Comparison of ENCODE assay signal across 9 cellular contexts in genomic region chr2:23988371-23988770, GRCh38. TPM values are rescaled to one million over a fixed set of nuclear protein-coding genes. Genes with fewer than 3 reads are reported as not detected.
DNase-seq lines count a peak whose midpoint lies in the region; ATAC-seq, FAIRE-seq and TF ChIP-seq lines count a peak whose summit lies in the region.
"Had no signal": no experiment of that assay in that cellular context is flagged by ENCODE, and none has a peak within 500 bp of the region (broad histone marks: within the 10 kb centered on the region; RNA-seq: fewer than 3 reads in every experiment).

No MANE protein-coding gene starts in this region.

- CTCF ChIA-PET in K562 (lab: Yijun Ruan, JAX; ENCODE audit: low intra/inter-chr PET ratio): interaction anchor here (0.6 to 0.7 kb wide), 2 partner anchors 96 to 176 kb away, joined by 3 read pairs; no protein-coding TSS in a partner anchor

- peak; percentile 61 to 71 for TF ChIP-seq RAD21 in K562 (CRISPR knock-in tag; conservative IDR thresholded peaks at IDR 0.05 in 1 of 2, IDR thresholded peaks at IDR 0.05 in 1 of 2)

- 52% methylated on average over 2 of the region's 2 CpGs for WGBS in K562 (ENCODE audit: insufficient coverage, low coverage, missing lambda C conversion rate)
- WGBS in small intestine, 3 donors: 52 to 59% (median 57%) methylated on average over 2 of the region's 2 CpGs

- H3K27me3 ChIP-seq in K562 (ENCODE audit: control insufficient read depth in 2 of 2, insufficient read depth in 2 of 2, low read length in 2 of 2) (no peaks in the 10 kb centered on the region), small intestine (ENCODE audit: control insufficient read depth in 2 of 2, insufficient read depth in 2 of 2, low read length in 2 of 2) (no peaks in the 10 kb centered on the region)

- TF ChIP-seq EP300 in K562 (IDR thresholded peaks at IDR 0.05; ENCODE audit: low read length): no peak

- H3K9me3 Mint-ChIP-seq in activated naive CD8-positive, alpha-beta T cell treated with anti-CD3 and anti-CD28 coated beads, Interleukin-2, amount 10 ng/mL, durations not matched to agents 7 days and 5 days: no peaks in the 10 kb centered on the region
- no peaks in the 10 kb centered on the region for H3K9me3 Mint-ChIP-seq in activated naive CD8-positive, alpha-beta T cell treated with anti-CD3 and anti-CD28 coated beads for 36 hours
- H3K9me3 Mint-ChIP-seq in activated T-cell treated with anti-CD3 and anti-CD28 coated beads, Interleukin-2, amount 50 U/mL, for 4 hours: no peaks in the 10 kb centered on the region
- H3K9me3 Mint-ChIP-seq: activated T-helper 1 cell treated with anti-CD3 and anti-CD28 coated beads, Interleukin-12 subunit alpha, Interleukin-12 subunit beta, Interleukin-2, Interleukin-4 antibody, amounts not matched to agents 30 ng/mL and 10 ng/mL and 1 ng/mL, durations not matched to agents 14 hours and 24 hours and 36 hours had no signal

- no peak overlapping the region for H3K4me2 ChIP-seq in K562 (ENCODE audit: insufficient read depth, low read length)

- peaks cover 1% of the 10 kb centered on the region for H3K36me3 Mint-ChIP-seq in activated naive CD8-positive, alpha-beta T cell treated with anti-CD3 and anti-CD28 coated beads, Interleukin-2, amount 10 ng/mL, durations not matched to agents 7 days and 5 days
- H3K36me3 Mint-ChIP-seq in activated naive CD8-positive, alpha-beta T cell treated with anti-CD3 and anti-CD28 coated beads for 36 hours: no peaks in the 10 kb centered on the region
- H3K36me3 Mint-ChIP-seq in activated T-cell treated with anti-CD3 and anti-CD28 coated beads, Interleukin-2, amount 50 U/mL, for 4 hours (ENCODE audit: insufficient read depth): peaks cover 5% of the 10 kb centered on the region

- DNase-seq in activated naive CD8-positive, alpha-beta T cell treated with anti-CD3 and anti-CD28 coated beads, Interleukin-2, amount 10 ng/mL, durations not matched to agents 7 days and 5 days: no peak
- DNase-seq in activated naive CD8-positive, alpha-beta T cell treated with anti-CD3 and anti-CD28 coated beads for 36 hours: no peak
- peak; percentile 48 for DNase-seq in NAMALWA (ENCODE audit: low spot score)
- DNase-seq in K562 (ENCODE audit: extremely low read depth in 1 of 4, low spot score in 3 of 4): peak in 1 of 4 experiments; percentile 37
- DNase-seq in small intestine: peak; percentile 31
- DNase-seq in amniotic stem cell (lab: John Stamatoyannopoulos, UW): no peak
- no peak for DNase-seq in activated T-cell treated with anti-CD3 and anti-CD28 coated beads, Interleukin-2, amount 50 U/mL, for 4 hours

- no peaks in the 10 kb centered on the region for H3K9me3 ChIP-seq in K562 (replicated peaks; ENCODE audit: control insufficient read depth, insufficient read depth, low read depth, low read length)
- H3K9me3 ChIP-seq in small intestine (ENCODE audit: control insufficient read depth, low read depth): no peaks in the 10 kb centered on the region

- ATAC-seq in activated naive CD8-positive, alpha-beta T cell treated with anti-CD3 and anti-CD28 coated beads, Interleukin-2, amount 10 ng/mL, durations not matched to agents 7 days and 5 days (ENCODE audit: low read depth): peak; percentile 75
- peak; percentile 88 for ATAC-seq in K562
- ATAC-seq in activated T-cell treated with anti-CD3 and anti-CD28 coated beads, Interleukin-2, amount 50 U/mL, for 4 hours: no peak
- no peak for ATAC-seq in GM18858 (IDR thresholded peaks at IDR 0.05; ENCODE audit: unreplicated experiment)

- no peak for TF ChIP-seq POLR2A in K562 (conservative IDR thresholded peaks at IDR 0.05)

- H3K4me1 ChIP-seq in K562 (replicated peaks in 1 of 2; ENCODE audit: control insufficient read depth in 2 of 2, insufficient read depth in 2 of 2, low read length in 2 of 2) (no peaks in the 10 kb centered on the region), small intestine (ENCODE audit: control insufficient read depth in 2 of 2, insufficient read depth in 1 of 2, low read depth in 1 of 2, low read length in 1 of 2) (no peaks in the 10 kb centered on the region)

- intact Hi-C loops in K562 (cut with micrococcal nuclease): no loop called here

- H3K4me1 Mint-ChIP-seq in activated naive CD8-positive, alpha-beta T cell treated with anti-CD3 and anti-CD28 coated beads, Interleukin-2, amount 10 ng/mL, durations not matched to agents 7 days and 5 days: no peaks in the 10 kb centered on the region
- no peaks in the 10 kb centered on the region for H3K4me1 Mint-ChIP-seq in activated naive CD8-positive, alpha-beta T cell treated with anti-CD3 and anti-CD28 coated beads for 36 hours
- H3K4me1 Mint-ChIP-seq in activated T-cell treated with anti-CD3 and anti-CD28 coated beads, Interleukin-2, amount 50 U/mL, for 4 hours (ENCODE audit: low read depth): no peaks in the 10 kb centered on the region

- no peak overlapping the region for H3K27ac Mint-ChIP-seq in activated naive CD8-positive, alpha-beta T cell treated with anti-CD3 and anti-CD28 coated beads, Interleukin-2, amount 10 ng/mL, durations not matched to agents 7 days and 5 days
- no peak overlapping the region for H3K27ac Mint-ChIP-seq in activated naive CD8-positive, alpha-beta T cell treated with anti-CD3 and anti-CD28 coated beads for 36 hours
- H3K27ac Mint-ChIP-seq: activated T-helper 1 cell treated with anti-CD3 and anti-CD28 coated beads, Interleukin-12 subunit alpha, Interleukin-12 subunit beta, Interleukin-2, Interleukin-4 antibody, amounts not matched to agents 30 ng/mL and 10 ng/mL and 1 ng/mL, durations not matched to agents 14 hours and 24 hours and 36 hours had no signal

- H3K27ac ChIP-seq in K562 (ENCODE audit: extremely low read depth, low read depth, low read length): no peak overlapping the region
- no peak overlapping the region for H3K27ac ChIP-seq in small intestine (ENCODE audit: low read depth in 1 of 2, low read length in 1 of 2)

- peak; percentile 34 to 73 (median 40); a peak in 4 of 6 replicates for TF ChIP-seq CTCF in K562 (IDR thresholded peaks at IDR 0.05 in 2 of 3, conservative IDR thresholded peaks at IDR 0.05 in 1 of 3; ENCODE audit: insufficient read depth in 2 of 3, low read depth in 1 of 3, low read length in 3 of 3)

- BruUV-seq in K562 (replicated peaks; lab: Mats Ljungman, UMichigan): no TSS peak

- H3K9ac ChIP-seq in K562 (ENCODE audit: insufficient read depth in 1 of 2, low read depth in 2 of 2, low read length in 2 of 2): no peak overlapping the region

- no peaks in the 10 kb centered on the region for H3K27me3 Mint-ChIP-seq in activated naive CD8-positive, alpha-beta T cell treated with anti-CD3 and anti-CD28 coated beads, Interleukin-2, amount 10 ng/mL, durations not matched to agents 7 days and 5 days
- H3K27me3 Mint-ChIP-seq in activated naive CD8-positive, alpha-beta T cell treated with anti-CD3 and anti-CD28 coated beads for 36 hours: no peaks in the 10 kb centered on the region
- H3K27me3 Mint-ChIP-seq in activated T-cell treated with anti-CD3 and anti-CD28 coated beads, Interleukin-2, amount 50 U/mL, for 4 hours (ENCODE audit: low read depth): no peaks in the 10 kb centered on the region

- H3K9me1 ChIP-seq in K562 (ENCODE audit: control insufficient read depth, insufficient read depth, low read length): no peaks in the 10 kb centered on the region

- no peaks in the 10 kb centered on the region for H3K79me2 ChIP-seq in K562 (ENCODE audit: control insufficient read depth, insufficient read depth, low read length)

- peak; percentile 48 for FAIRE-seq in K562 (lab: Jason Lieb, UNC)
- no peak for FAIRE-seq in small intestine (lab: Jason Lieb, UNC)

- no peaks in the 10 kb centered on the region for H4K20me1 ChIP-seq in K562 (replicated peaks; ENCODE audit: control insufficient read depth, insufficient read depth, low read length)

- H3K4me3 ChIP-seq in K562 (no peak overlapping the region), small intestine (ENCODE audit: low read depth in 1 of 2, low read length in 2 of 2) (no peak overlapping the region)

- peaks cover 24% of the 10 kb centered on the region for H3K36me3 ChIP-seq in K562 (ENCODE audit: control insufficient read depth, insufficient read depth, low read length)
- H3K36me3 ChIP-seq in small intestine (ENCODE audit: control insufficient read depth in 2 of 2, insufficient read depth in 2 of 2, low read length in 2 of 2): peaks cover 2 to 6% of the 10 kb centered on the region in 2 donors

- POLR2A ChIA-PET in activated naive CD8-positive, alpha-beta T cell treated with anti-CD3 and anti-CD28 coated beads, Interleukin-2, amount 10 ng/mL, durations not matched to agents 7 days and 5 days (lab: Charles Lee): no interaction called here
- POLR2A ChIA-PET in K562 (lab: Yijun Ruan, JAX): no interaction called here

- in situ Hi-C loops in K562 (cut with MboI): no loop called here

- no peak overlapping the region for H2AFZ ChIP-seq in K562 (ENCODE audit: low read depth, low read length)

- H3K4me3 Mint-ChIP-seq in activated naive CD8-positive, alpha-beta T cell treated with anti-CD3 and anti-CD28 coated beads, Interleukin-2, amount 10 ng/mL, durations not matched to agents 7 days and 5 days: no peak overlapping the region
- H3K4me3 Mint-ChIP-seq in activated naive CD8-positive, alpha-beta T cell treated with anti-CD3 and anti-CD28 coated beads for 36 hours: no peak overlapping the region
- H3K4me3 Mint-ChIP-seq in activated T-cell treated with anti-CD3 and anti-CD28 coated beads, Interleukin-2, amount 50 U/mL, for 4 hours: no peak overlapping the region
- H3K4me3 Mint-ChIP-seq: activated T-helper 1 cell treated with anti-CD3 and anti-CD28 coated beads, Interleukin-12 subunit alpha, Interleukin-12 subunit beta, Interleukin-2, Interleukin-4 antibody, amounts not matched to agents 30 ng/mL and 10 ng/mL and 1 ng/mL, durations not matched to agents 14 hours and 24 hours and 36 hours had no signal

RNA-seq across cellular contexts. Expression of gene MFSD2B, which starts 21.5 kb away (rescaled TPM):
- not detected for total RNA-seq in activated naive CD8-positive, alpha-beta T cell treated with anti-CD3 and anti-CD28 coated beads, Interleukin-2, amount 10 ng/mL, durations not matched to agents 7 days and 5 days
- total RNA-seq in activated naive CD8-positive, alpha-beta T cell treated with anti-CD3 and anti-CD28 coated beads for 36 hours: under 1 TPM; 0.36 to 0.37 TPM
- 9.6 and 15.1 TPM in 2 replicates for total RNA-seq in K562 (2011; cell fraction: chromatin; rRNA removed; ENCODE audit: low replicate concordance)
- total RNA-seq in K562 (2011; cell fraction: nucleolus; rRNA removed): 9.7 and 11.7 TPM in 2 replicates
- total RNA-seq in K562 (2011; cell fraction: nucleoplasm; rRNA removed): 8.9 and 13.0 TPM in 2 replicates
- total RNA-seq in K562 (2014; rRNA removed): 5.5 and 9.1 TPM in 2 replicates
- total RNA-seq in K562 (2014; rRNA removed; fragmentation: Illumina TruSeq; extraction: Trizol): 5.2 and 6.8 TPM in 2 replicates
- total RNA-seq in K562 (2015; rRNA removed; fragmentation: Illumina TruSeq; extraction: Trizol): 7.2 and 8.0 TPM in 2 replicates
- total RNA-seq in K562 (2021): 10.4 and 10.9 TPM in 2 replicates
- polyA plus RNA-seq in K562 (2011; rRNA removed): 6.8 and 8.0 TPM in 2 replicates
- 4.5 and 9.0 TPM in 2 replicates for polyA plus RNA-seq in K562 (2011; cell fraction: cytosol; rRNA removed)
- 10.2 and 25.4 TPM in 2 replicates for polyA plus RNA-seq in K562 (2011; cell fraction: nucleus; rRNA removed)
- polyA plus RNA-seq in K562 (2012): 9.0 and 11.1 TPM in 2 replicates
- 10.5 and 10.7 TPM in 2 replicates for polyA plus RNA-seq in K562 (2014; fragmentation: Illumina TruSeq; extraction: Trizol)
- 1 to 10 TPM; 2.6 to 3.6 TPM for polyA plus RNA-seq in K562 (2014; fragmentation: Nextera tagmentation; extraction: Ambion mirVana)
- 8.4 and 9.9 TPM in 2 replicates for polyA plus RNA-seq in K562 (2014; rRNA removed)
- 2.2 and 3.3 TPM in 2 replicates for polyA minus RNA-seq in K562 (2011; rRNA and poly(A)+ RNA removed)
- 3.4 and 4.2 TPM in 2 replicates for polyA minus RNA-seq in K562 (2011; cell fraction: cytosol; rRNA and poly(A)+ RNA removed)
- 4.2 and 8.2 TPM in 2 replicates for polyA minus RNA-seq in K562 (2011; cell fraction: nucleus; rRNA and poly(A)+ RNA removed)
- under 1 TPM in 1 of 3 donors, not detected in 2; 0.07 TPM for polyA plus RNA-seq in small intestine
- under 1 TPM in 1 of 3 donors, not detected in 2; 0.13 TPM for total RNA-seq in activated T-cell treated with anti-CD3 and anti-CD28 coated beads, Interleukin-2, amount 50 U/mL, for 4 hours
- total RNA-seq: activated T-helper 1 cell treated with anti-CD3 and anti-CD28 coated beads, Interleukin-12 subunit alpha, Interleukin-12 subunit beta, Interleukin-2, Interleukin-4 antibody, amounts not matched to agents 30 ng/mL and 10 ng/mL and 1 ng/mL, durations not matched to agents 14 hours and 24 hours and 36 hours had no signal

RNA-seq across cellular contexts. Expression of gene UBXN2A, which starts 48.1 kb away (rescaled TPM):
- 10 to 100 TPM; 11.2 to 12.4 TPM for total RNA-seq in activated naive CD8-positive, alpha-beta T cell treated with anti-CD3 and anti-CD28 coated beads, Interleukin-2, amount 10 ng/mL, durations not matched to agents 7 days and 5 days
- total RNA-seq in activated naive CD8-positive, alpha-beta T cell treated with anti-CD3 and anti-CD28 coated beads for 36 hours: 10 to 100 TPM; 12.4 to 12.6 TPM
- 11.5 and 22.5 TPM in 2 replicates for total RNA-seq in K562 (2011; cell fraction: chromatin; rRNA removed; ENCODE audit: low replicate concordance)
- total RNA-seq in K562 (2011; cell fraction: nucleolus; rRNA removed): 9.7 and 10.1 TPM in 2 replicates
- total RNA-seq in K562 (2011; cell fraction: nucleoplasm; rRNA removed): 10.9 and 13.0 TPM in 2 replicates
- total RNA-seq in K562 (2014; rRNA removed): 12.9 and 14.6 TPM in 2 replicates
- total RNA-seq in K562 (2014; rRNA removed; fragmentation: Illumina TruSeq; extraction: Trizol): 25.6 and 29.4 TPM in 2 replicates
- 18.1 and 20.1 TPM in 2 replicates for total RNA-seq in K562 (2015; rRNA removed; fragmentation: Illumina TruSeq; extraction: Trizol)
- 16.0 and 16.8 TPM in 2 replicates for total RNA-seq in K562 (2021)
- 11.1 and 16.6 TPM in 2 replicates for polyA plus RNA-seq in K562 (2011; rRNA removed)
- polyA plus RNA-seq in K562 (2011; cell fraction: cytosol; rRNA removed): 2.8 and 5.3 TPM in 2 replicates
- polyA plus RNA-seq in K562 (2011; cell fraction: nucleus; rRNA removed): 1.9 and 2.3 TPM in 2 replicates
- polyA plus RNA-seq in K562 (2012): 11.0 and 15.5 TPM in 2 replicates
- polyA plus RNA-seq in K562 (2014; fragmentation: Illumina TruSeq; extraction: Trizol): 18.2 and 20.2 TPM in 2 replicates
- polyA plus RNA-seq in K562 (2014; fragmentation: Nextera tagmentation; extraction: Ambion mirVana): 1 to 10 TPM; 3.4 to 4.1 TPM
- polyA plus RNA-seq in K562 (2014; rRNA removed): 13.8 and 16.2 TPM in 2 replicates
- polyA minus RNA-seq in K562 (2011; rRNA and poly(A)+ RNA removed): 8.1 and 11.4 TPM in 2 replicates
- polyA minus RNA-seq in K562 (2011; cell fraction: cytosol; rRNA and poly(A)+ RNA removed): 6.1 and 8.8 TPM in 2 replicates
- 3.1 and 4.8 TPM in 2 replicates for polyA minus RNA-seq in K562 (2011; cell fraction: nucleus; rRNA and poly(A)+ RNA removed)
- 10 to 100 TPM in 2 of 3 donors, 1 to 10 TPM in 1; 8.7 to 20.0 (median 15.7) TPM for polyA plus RNA-seq in small intestine
- 10 to 100 TPM in 1 of 3 donors, 1 to 10 TPM in 2; 9.8 to 11.0 (median 9.9) TPM for total RNA-seq in activated T-cell treated with anti-CD3 and anti-CD28 coated beads, Interleukin-2, amount 50 U/mL, for 4 hours

RNA-seq across cellular contexts. Expression of gene WDCP, which starts 58.8 kb away (rescaled TPM):
- total RNA-seq in activated naive CD8-positive, alpha-beta T cell treated with anti-CD3 and anti-CD28 coated beads, Interleukin-2, amount 10 ng/mL, durations not matched to agents 7 days and 5 days: 10 to 100 TPM; 15.6 to 19.4 TPM
- total RNA-seq in activated naive CD8-positive, alpha-beta T cell treated with anti-CD3 and anti-CD28 coated beads for 36 hours: 10 to 100 TPM; 20.9 to 22.2 TPM
- total RNA-seq in K562 (2011; cell fraction: chromatin; rRNA removed; ENCODE audit: low replicate concordance): 40.6 and 41.2 TPM in 2 replicates
- 18.8 and 21.0 TPM in 2 replicates for total RNA-seq in K562 (2011; cell fraction: nucleolus; rRNA removed)
- 22.8 and 23.7 TPM in 2 replicates for total RNA-seq in K562 (2011; cell fraction: nucleoplasm; rRNA removed)
- 10.1 and 13.2 TPM in 2 replicates for total RNA-seq in K562 (2014; rRNA removed)
- total RNA-seq in K562 (2014; rRNA removed; fragmentation: Illumina TruSeq; extraction: Trizol): 21.8 and 23.0 TPM in 2 replicates
- 20.0 and 20.8 TPM in 2 replicates for total RNA-seq in K562 (2015; rRNA removed; fragmentation: Illumina TruSeq; extraction: Trizol)
- 30.4 and 31.0 TPM in 2 replicates for total RNA-seq in K562 (2021)
- polyA plus RNA-seq in K562 (2011; rRNA removed): 36.2 and 41.4 TPM in 2 replicates
- polyA plus RNA-seq in K562 (2011; cell fraction: cytosol; rRNA removed): 18.2 and 21.5 TPM in 2 replicates
- 35.7 and 40.6 TPM in 2 replicates for polyA plus RNA-seq in K562 (2011; cell fraction: nucleus; rRNA removed)
- polyA plus RNA-seq in K562 (2012): 8.0 and 12.1 TPM in 2 replicates
- polyA plus RNA-seq in K562 (2014; fragmentation: Illumina TruSeq; extraction: Trizol): 18.9 and 24.9 TPM in 2 replicates
- 10 to 100 TPM; 11.9 to 25.1 TPM for polyA plus RNA-seq in K562 (2014; fragmentation: Nextera tagmentation; extraction: Ambion mirVana)
- 14.2 and 16.2 TPM in 2 replicates for polyA plus RNA-seq in K562 (2014; rRNA removed)
- 51.8 and 69.9 TPM in 2 replicates for polyA minus RNA-seq in K562 (2011; rRNA and poly(A)+ RNA removed)
- 7.6 and 12.2 TPM in 2 replicates for polyA minus RNA-seq in K562 (2011; cell fraction: cytosol; rRNA and poly(A)+ RNA removed)
- 10.0 and 11.9 TPM in 2 replicates for polyA minus RNA-seq in K562 (2011; cell fraction: nucleus; rRNA and poly(A)+ RNA removed)
- polyA plus RNA-seq in small intestine: 1 to 10 TPM; 1.4 to 2.5 (median 1.8) TPM
- 10 to 100 TPM; 22.5 to 26.9 (median 25.5) TPM for total RNA-seq in activated T-cell treated with anti-CD3 and anti-CD28 coated beads, Interleukin-2, amount 50 U/mL, for 4 hours

Comparison
In these comparisons a context has a peak if more than half of its experiments do, and no peak if none do; other contexts are left out.
1. ATAC-seq: peak in activated naive CD8-positive, alpha-beta T cell treated with anti-CD3 and anti-CD28 coated beads, Interleukin-2, amount 10 ng/mL, durations not matched to agents 7 days and 5 days (single experiment) and K562 (single experiment); none in activated T-cell treated with anti-CD3 and anti-CD28 coated beads, Interleukin-2, amount 50 U/mL, for 4 hours (0 of 2) and GM18858 (single experiment).
2. DNase-seq: peak in NAMALWA (single experiment) and small intestine (single experiment); none in activated naive CD8-positive, alpha-beta T cell treated with anti-CD3 and anti-CD28 coated beads, Interleukin-2, amount 10 ng/mL, durations not matched to agents 7 days and 5 days (single experiment), activated naive CD8-positive, alpha-beta T cell treated with anti-CD3 and anti-CD28 coated beads for 36 hours (single experiment), amniotic stem cell (single experiment) and activated T-cell treated with anti-CD3 and anti-CD28 coated beads, Interleukin-2, amount 50 U/mL, for 4 hours (single experiment).
3. RNA of gene MFSD2B, which starts 21.5 kb away (total RNA-seq): 5.2 to 15.1 TPM in K562; 0.36 to 0.37 TPM in activated naive CD8-positive, alpha-beta T cell treated with anti-CD3 and anti-CD28 coated beads for 36 hours, 0.13 TPM in activated T-cell treated with anti-CD3 and anti-CD28 coated beads, Interleukin-2, amount 50 U/mL, for 4 hours and not detected in activated naive CD8-positive, alpha-beta T cell treated with anti-CD3 and anti-CD28 coated beads, Interleukin-2, amount 10 ng/mL, durations not matched to agents 7 days and 5 days; every median in the first group is over 4 times any median in the second.